Comparison of ENCODE assay signal across 16 cellular contexts in the genomic region with DNA sequence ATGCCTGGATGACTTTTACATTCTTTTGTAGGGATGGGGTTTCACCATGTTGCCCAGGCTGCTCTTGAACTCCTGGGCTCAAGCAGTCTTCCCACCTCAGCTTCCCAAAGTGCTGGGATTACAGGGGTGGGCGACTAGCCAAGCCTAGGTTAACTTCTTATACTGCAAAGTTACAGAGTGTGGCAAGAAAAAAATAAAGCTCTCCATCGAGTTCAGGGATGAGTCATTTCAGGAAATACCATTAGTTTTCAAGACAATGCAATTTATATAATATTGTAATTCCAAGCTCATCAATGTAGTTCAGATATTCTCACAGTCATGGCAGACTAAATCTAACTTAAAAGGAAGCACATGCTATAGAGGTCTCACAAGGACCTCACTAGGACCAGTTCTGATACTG. TPM values are rescaled to one million over a fixed set of nuclear protein-coding genes. Genes with fewer than 3 reads are reported as not detected.
"Had no signal": no experiment of that assay in that cellular context is flagged by ENCODE, and none has a peak within 500 bp of the region (broad histone marks: within the 10 kb centered on the region; RNA-seq: fewer than 3 reads in every experiment).

No MANE protein-coding gene starts in this region.

- ATAC-seq: natural killer cell; stimulated activated naive CD8-positive, alpha-beta T cell treated with anti-CD3 and anti-CD28 coated beads, Interleukin-15, Interleukin-2, amounts not matched to agents 100 U/mL and 50 U/mL, for 24 hours had no signal

- DNase-seq: activated CD4-positive, alpha-beta T cell treated with anti-CD3 and anti-CD28 coated beads for 1 hour; activated CD4-positive, alpha-beta T cell treated with anti-CD3 and anti-CD28 coated beads, Interleukin-2, amount 50 U/mL, for 4 hours; activated naive CD4-positive, alpha-beta T cell treated with anti-CD3 and anti-CD28 coated beads, Interleukin-2, amount 10 ng/mL, durations not matched to agents 7 days and 5 days; activated T-cell treated with anti-CD3 and anti-CD28 coated beads, Interleukin-2, amount 50 U/mL, for 24 hours; central memory CD4-positive, alpha-beta T cell; effector CD8-positive, alpha-beta T cell; kidney; mesendoderm; natural killer cell; nucleus accumbens; stimulated activated CD4-positive, alpha-beta T cell treated with anti-CD3 and anti-CD28 coated beads, Interleukin-4, amount 100 ng/mL, for 4 hours; stimulated activated CD8-positive, alpha-beta memory T cell treated with anti-CD3 and anti-CD28 coated beads, Interleukin-4, amount 100 ng/mL, for 48 hours; stimulated activated naive CD8-positive, alpha-beta T cell treated with anti-CD3 and anti-CD28 coated beads, Interleukin-15, Interleukin-2, amounts not matched to agents 100 U/mL and 50 U/mL, for 24 hours; T-helper 1 cell; transverse colon had no signal

RNA-seq across cellular contexts. Expression of gene ABO, which starts 11.5 kb away (rescaled TPM):
- total RNA-seq: fibroblast of lung had no signal
